In the genomic region with DNA sequence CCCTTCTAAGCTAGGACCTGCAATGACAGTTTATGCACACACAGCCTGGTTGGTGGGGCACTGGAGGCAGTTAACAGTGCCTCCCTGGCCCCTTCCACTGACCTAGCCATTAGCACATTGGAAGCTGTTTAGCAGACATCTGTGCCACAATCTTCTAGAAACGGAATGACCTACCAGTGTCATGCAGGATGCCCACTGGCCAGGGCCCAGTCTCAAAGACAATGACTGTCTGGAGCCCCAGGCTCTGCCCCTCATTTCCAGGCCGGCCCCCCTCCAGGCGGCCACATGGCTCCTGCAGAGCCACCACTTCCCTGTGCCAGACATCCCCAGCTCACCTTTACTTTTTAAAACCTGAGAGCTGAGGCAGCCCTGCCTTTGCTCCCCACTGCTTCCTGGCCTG, we compare ENCODE assay signal across 19 cellular contexts.
"Had no signal": no experiment of that assay in that cellular context is flagged by ENCODE, and none has a peak within 500 bp of the region (broad histone marks: within the 10 kb centered on the region; RNA-seq: fewer than 3 reads in every experiment).

No MANE protein-coding gene starts in this region.

- H3K36me3 ChIP-seq: MG63 had no signal

- H3K4me3 ChIP-seq: MG63 had no signal

- ATAC-seq: Panc1, PC-3 had no signal

- H3K27me3 ChIP-seq: MG63 had no signal

- H3K27ac ChIP-seq: RWPE1 had no signal

- DNase-seq: Karpas-422, KG1, MG63, NCI-H1092, NCI-H1105 treated with DMSO at 0.1 percent for 48 hours, NCI-H1417 treated with DMSO at 0.1 percent for 48 hours, NCI-H146, NCI-H1694 treated with DMSO at 0.1 percent for 48 hours, NCI-H1930, NCI-H2081, NCI-H2107, NCI-H2227 treated with DMSO at 0.1 percent for 48 hours, NCI-H524, NCI-H526 treated with DMSO at 0.1 percent for 48 hours, NCI-H774, PC-3, SHP77 had no signal

- H3K9me3 ChIP-seq: MG63 had no signal
